In the genomic region with DNA sequence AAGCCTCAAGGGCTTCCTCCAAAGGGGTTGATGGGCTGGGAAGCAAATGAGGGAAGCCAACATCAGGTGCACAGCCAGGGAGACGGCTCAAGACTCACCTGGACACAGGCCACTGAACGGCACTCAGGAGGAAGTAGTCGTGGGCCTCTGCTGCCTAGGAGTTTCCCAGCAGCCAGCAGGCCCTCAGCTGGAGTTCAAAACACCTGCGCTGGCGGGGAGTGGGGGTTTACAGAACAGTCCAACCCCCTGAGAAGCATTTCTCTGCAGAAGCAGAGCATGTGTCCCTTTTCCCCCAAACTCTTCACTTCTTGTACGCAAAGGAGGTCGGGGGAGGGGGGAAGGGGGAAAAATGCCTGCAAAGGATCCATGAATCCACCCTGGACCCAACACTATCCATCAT, we compare ENCODE assay signal across 9 cellular contexts. TPM values are rescaled to one million over a fixed set of nuclear protein-coding genes. Genes with fewer than 3 reads are reported as not detected.
DNase-seq lines count a peak whose midpoint lies in the region; ATAC-seq and TF ChIP-seq lines count a peak whose summit lies in the region.
"Had no signal": no experiment of that assay in that cellular context is flagged by ENCODE, and none has a peak within 500 bp of the region (broad histone marks: within the 10 kb centered on the region; RNA-seq: fewer than 3 reads in every experiment).

No MANE protein-coding gene starts in this region.

- no peaks in the 10 kb centered on the region for H3K36me3 Mint-ChIP-seq in activated T-helper 1 cell treated with anti-CD3 and anti-CD28 coated beads, Interleukin-12 subunit alpha, Interleukin-12 subunit beta, Interleukin-2, Interleukin-4 antibody, amounts not matched to agents 30 ng/mL and 10 ng/mL and 1 ng/mL, durations not matched to agents 14 hours and 24 hours and 36 hours (ENCODE audit: low read depth)

- H3K4me1 Mint-ChIP-seq in activated T-helper 1 cell treated with anti-CD3 and anti-CD28 coated beads, Interleukin-12 subunit alpha, Interleukin-12 subunit beta, Interleukin-2, Interleukin-4 antibody, amounts not matched to agents 30 ng/mL and 10 ng/mL and 1 ng/mL, durations not matched to agents 14 hours and 24 hours and 36 hours (ENCODE audit: low read depth): peaks cover 18% of the 10 kb centered on the region

- no peaks in the 10 kb centered on the region for H3K9me3 Mint-ChIP-seq in activated T-helper 1 cell treated with anti-CD3 and anti-CD28 coated beads, Interleukin-12 subunit alpha, Interleukin-12 subunit beta, Interleukin-2, Interleukin-4 antibody, amounts not matched to agents 30 ng/mL and 10 ng/mL and 1 ng/mL, durations not matched to agents 14 hours and 24 hours and 36 hours

- no peak for DNase-seq in cardiac muscle cell (ENCODE audit: low read depth in 1 of 2, low spot score in 1 of 2)
- no peak for DNase-seq in left ventricle myocardium inferior
- DNase-seq in activated T-helper 1 cell treated with anti-CD3 and anti-CD28 coated beads, Interleukin-12 subunit alpha, Interleukin-12 subunit beta, Interleukin-2, Interleukin-4 antibody, amounts not matched to agents 30 ng/mL and 10 ng/mL and 1 ng/mL, durations not matched to agents 14 hours and 24 hours and 36 hours (ENCODE audit: low spot score): no peak
- peak; percentile 53 for DNase-seq in left kidney (ENCODE audit: low read depth, low spot score)
- peak; percentile 74 to 80 for DNase-seq in thyroid gland
- DNase-seq in T1000 (lab: John Stamatoyannopoulos, UW): no peak
- DNase-seq in NOMO-1 treated with dmso at 0.1 percent for 144 hours (lab: John Stamatoyannopoulos, UW; ENCODE audit: unreplicated experiment): no peak

- H3K9me3 ChIP-seq in cardiac muscle cell (ENCODE audit: low read depth) (no peaks in the 10 kb centered on the region), left ventricle myocardium inferior (replicated peaks) (no peaks in the 10 kb centered on the region), thyroid gland (no peaks in the 10 kb centered on the region)

- ATAC-seq in GM19467 (IDR thresholded peaks at IDR 0.05; ENCODE audit: unreplicated experiment): no peak
- ATAC-seq: left colon had no signal

- H3K27ac Mint-ChIP-seq in activated T-helper 1 cell treated with anti-CD3 and anti-CD28 coated beads, Interleukin-12 subunit alpha, Interleukin-12 subunit beta, Interleukin-2, Interleukin-4 antibody, amounts not matched to agents 30 ng/mL and 10 ng/mL and 1 ng/mL, durations not matched to agents 14 hours and 24 hours and 36 hours: no peak overlapping the region

- H3K4me3 ChIP-seq in cardiac muscle cell (no peak overlapping the region), left ventricle myocardium inferior (no peak overlapping the region), thyroid gland (replicated peaks in 1 of 3) (no peak overlapping the region)

- TF ChIP-seq POLR2A in thyroid gland (IDR thresholded peaks at IDR 0.05): no peak

- H3K4me1 ChIP-seq in cardiac muscle cell (ENCODE audit: low read depth) (peaks cover 24% of the 10 kb centered on the region), left ventricle myocardium inferior (peaks cover 19% of the 10 kb centered on the region), thyroid gland (peaks cover 25 to 27% of the 10 kb centered on the region in 2 donors)

- peaks cover 52% of the 10 kb centered on the region for H3K27me3 Mint-ChIP-seq in activated T-helper 1 cell treated with anti-CD3 and anti-CD28 coated beads, Interleukin-12 subunit alpha, Interleukin-12 subunit beta, Interleukin-2, Interleukin-4 antibody, amounts not matched to agents 30 ng/mL and 10 ng/mL and 1 ng/mL, durations not matched to agents 14 hours and 24 hours and 36 hours (ENCODE audit: insufficient read depth)

- H3K36me3 ChIP-seq in cardiac muscle cell (no peaks in the 10 kb centered on the region), left ventricle myocardium inferior (no peaks in the 10 kb centered on the region), thyroid gland (no peaks in the 10 kb centered on the region)

- H3K27me3 ChIP-seq in cardiac muscle cell (peaks cover 23% of the 10 kb centered on the region), left ventricle myocardium inferior (ENCODE audit: low read depth) (peaks cover 98% of the 10 kb centered on the region), thyroid gland (no peaks in the 10 kb centered on the region)

- peak overlapping the region; percentile 61 for H3K27ac ChIP-seq in cardiac muscle cell
- no peak overlapping the region for H3K27ac ChIP-seq in left ventricle myocardium inferior (replicated peaks)
- H3K27ac ChIP-seq in thyroid gland: peak overlapping the region; percentile 49 to 64 (median 60)

- intact Hi-C loops in left ventricle myocardium inferior (cut with micrococcal nuclease): no loop called here
- intact Hi-C loops in activated T-helper 1 cell treated with anti-CD3 and anti-CD28 coated beads, Interleukin-12 subunit alpha, Interleukin-12 subunit beta, Interleukin-2, Interleukin-4 antibody, amounts not matched to agents 30 ng/mL and 10 ng/mL and 1 ng/mL, durations not matched to agents 14 hours and 24 hours and 36 hours (cut with micrococcal nuclease): loop anchor here (10.0 kb wide), 1 partner anchor 348 kb away; a partner anchor contains a TSS
- intact Hi-C loops in thyroid gland (cut with DNase I): loop anchor here (10.0 kb wide), 1 partner anchor 98 kb away; no protein-coding TSS in a partner anchor

- peak overlapping the region; percentile 37 for H3K4me3 Mint-ChIP-seq in activated T-helper 1 cell treated with anti-CD3 and anti-CD28 coated beads, Interleukin-12 subunit alpha, Interleukin-12 subunit beta, Interleukin-2, Interleukin-4 antibody, amounts not matched to agents 30 ng/mL and 10 ng/mL and 1 ng/mL, durations not matched to agents 14 hours and 24 hours and 36 hours

- 40 to 50% methylated on average over 7 of the region's 7 CpGs for WGBS in thyroid gland, 2 donors

- TF ChIP-seq CTCF in cardiac muscle cell (IDR thresholded peaks at IDR 0.05; ENCODE audit: low read depth, low read length) (no peak), left ventricle myocardium inferior (IDR thresholded peaks at IDR 0.05; ENCODE audit: borderline replicate concordance) (no peak), thyroid gland (IDR thresholded peaks at IDR 0.05) (no peak)

RNA-seq across cellular contexts. Expression of a gene that starts 2.3 kb away (rescaled TPM):
- total RNA-seq in cardiac muscle cell (7.3 and 12.5 TPM in 2 replicates), left ventricle myocardium inferior (0.80 TPM), thyroid gland (10 to 100 TPM in 2 of 4 donors, 1 to 10 TPM in 2; 7.4 to 13.0 (median 10.9) TPM)
- polyA plus RNA-seq in cardiac muscle cell: 10.8 and 12.8 TPM in 2 replicates
- total RNA-seq in activated T-helper 1 cell treated with anti-CD3 and anti-CD28 coated beads, Interleukin-12 subunit alpha, Interleukin-12 subunit beta, Interleukin-2, Interleukin-4 antibody, amounts not matched to agents 30 ng/mL and 10 ng/mL and 1 ng/mL, durations not matched to agents 14 hours and 24 hours and 36 hours: 2.2 and 2.4 TPM in 2 replicates

Comparison
In these comparisons a context has a peak if more than half of its experiments do, and no peak if none do; other contexts are left out.
1. DNase-seq: peak in left kidney (single experiment) and thyroid gland (2 of 2); none in cardiac muscle cell (0 of 2), left ventricle myocardium inferior (single experiment), activated T-helper 1 cell treated with anti-CD3 and anti-CD28 coated beads, Interleukin-12 subunit alpha, Interleukin-12 subunit beta, Interleukin-2, Interleukin-4 antibody, amounts not matched to agents 30 ng/mL and 10 ng/mL and 1 ng/mL, durations not matched to agents 14 hours and 24 hours and 36 hours (single experiment), T1000 (single experiment) and NOMO-1 treated with dmso at 0.1 percent for 144 hours (single experiment).